2 cellular contexts compared by ENCODE assay signal in the genomic region with DNA sequence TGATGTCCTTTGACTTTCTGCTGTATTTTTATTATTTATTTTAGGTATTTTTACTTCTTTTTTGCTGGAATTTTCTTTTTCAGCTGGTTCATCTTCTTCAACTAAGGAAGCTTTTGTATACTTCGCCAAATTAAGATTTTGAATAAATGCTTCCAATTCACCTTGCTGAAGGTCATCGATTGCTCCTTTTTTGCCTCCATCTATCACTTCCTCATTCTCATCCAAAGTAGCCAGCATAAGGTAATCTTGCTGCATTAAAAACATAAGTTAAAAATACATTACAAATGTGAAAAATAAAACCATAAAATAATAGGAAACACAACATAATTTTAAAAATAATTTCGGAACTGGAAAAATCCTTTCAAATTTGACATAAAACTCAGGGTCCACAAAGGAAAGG.
TF ChIP-seq lines count a peak whose summit lies in the region.

No MANE protein-coding gene starts in this region.

TF ChIP-seq in A549, 52 proteins besides CTCF, POLR2A, EP300 and RAD21 (continued from another document):
- TF ChIP-seq KDM1A (IDR thresholded peaks at IDR 0.05; ENCODE audit: low read depth) (no peak), KDM5A (IDR thresholded peaks at IDR 0.05) (no peak), RFX5 (IDR thresholded peaks at IDR 0.05) (no peak), RCOR1 (IDR thresholded peaks at IDR 0.05; ENCODE audit: low read depth, low read length) (no peak)
- TF ChIP-seq, protein P1, sequence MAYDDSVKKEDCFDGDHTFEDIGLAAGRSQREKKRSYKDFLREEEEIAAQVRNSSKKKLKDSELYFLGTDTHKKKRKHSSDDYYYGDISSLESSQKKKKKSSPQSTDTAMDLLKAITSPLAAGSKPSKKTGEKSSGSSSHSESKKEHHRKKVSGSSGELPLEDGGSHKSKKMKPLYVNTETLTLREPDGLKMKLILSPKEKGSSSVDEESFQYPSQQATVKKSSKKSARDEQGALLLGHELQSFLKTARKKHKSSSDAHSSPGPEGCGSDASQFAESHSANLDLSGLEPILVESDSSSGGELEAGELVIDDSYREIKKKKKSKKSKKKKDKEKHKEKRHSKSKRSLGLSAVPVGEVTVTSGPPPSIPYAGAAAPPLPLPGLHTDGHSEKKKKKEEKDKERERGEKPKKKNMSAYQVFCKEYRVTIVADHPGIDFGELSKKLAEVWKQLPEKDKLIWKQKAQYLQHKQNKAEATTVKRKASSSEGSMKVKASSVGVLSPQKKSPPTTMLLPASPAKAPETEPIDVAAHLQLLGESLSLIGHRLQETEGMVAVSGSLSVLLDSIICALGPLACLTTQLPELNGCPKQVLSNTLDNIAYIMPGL (CRISPR knock-in tag; IDR thresholded peaks at IDR 0.05; ENCODE audit: borderline replicate concordance), result no peak

TF ChIP-seq in GM23338, 12 proteins besides CTCF, POLR2A, EP300 and RAD21 (continued from another document):
- TF ChIP-seq, protein P2, sequence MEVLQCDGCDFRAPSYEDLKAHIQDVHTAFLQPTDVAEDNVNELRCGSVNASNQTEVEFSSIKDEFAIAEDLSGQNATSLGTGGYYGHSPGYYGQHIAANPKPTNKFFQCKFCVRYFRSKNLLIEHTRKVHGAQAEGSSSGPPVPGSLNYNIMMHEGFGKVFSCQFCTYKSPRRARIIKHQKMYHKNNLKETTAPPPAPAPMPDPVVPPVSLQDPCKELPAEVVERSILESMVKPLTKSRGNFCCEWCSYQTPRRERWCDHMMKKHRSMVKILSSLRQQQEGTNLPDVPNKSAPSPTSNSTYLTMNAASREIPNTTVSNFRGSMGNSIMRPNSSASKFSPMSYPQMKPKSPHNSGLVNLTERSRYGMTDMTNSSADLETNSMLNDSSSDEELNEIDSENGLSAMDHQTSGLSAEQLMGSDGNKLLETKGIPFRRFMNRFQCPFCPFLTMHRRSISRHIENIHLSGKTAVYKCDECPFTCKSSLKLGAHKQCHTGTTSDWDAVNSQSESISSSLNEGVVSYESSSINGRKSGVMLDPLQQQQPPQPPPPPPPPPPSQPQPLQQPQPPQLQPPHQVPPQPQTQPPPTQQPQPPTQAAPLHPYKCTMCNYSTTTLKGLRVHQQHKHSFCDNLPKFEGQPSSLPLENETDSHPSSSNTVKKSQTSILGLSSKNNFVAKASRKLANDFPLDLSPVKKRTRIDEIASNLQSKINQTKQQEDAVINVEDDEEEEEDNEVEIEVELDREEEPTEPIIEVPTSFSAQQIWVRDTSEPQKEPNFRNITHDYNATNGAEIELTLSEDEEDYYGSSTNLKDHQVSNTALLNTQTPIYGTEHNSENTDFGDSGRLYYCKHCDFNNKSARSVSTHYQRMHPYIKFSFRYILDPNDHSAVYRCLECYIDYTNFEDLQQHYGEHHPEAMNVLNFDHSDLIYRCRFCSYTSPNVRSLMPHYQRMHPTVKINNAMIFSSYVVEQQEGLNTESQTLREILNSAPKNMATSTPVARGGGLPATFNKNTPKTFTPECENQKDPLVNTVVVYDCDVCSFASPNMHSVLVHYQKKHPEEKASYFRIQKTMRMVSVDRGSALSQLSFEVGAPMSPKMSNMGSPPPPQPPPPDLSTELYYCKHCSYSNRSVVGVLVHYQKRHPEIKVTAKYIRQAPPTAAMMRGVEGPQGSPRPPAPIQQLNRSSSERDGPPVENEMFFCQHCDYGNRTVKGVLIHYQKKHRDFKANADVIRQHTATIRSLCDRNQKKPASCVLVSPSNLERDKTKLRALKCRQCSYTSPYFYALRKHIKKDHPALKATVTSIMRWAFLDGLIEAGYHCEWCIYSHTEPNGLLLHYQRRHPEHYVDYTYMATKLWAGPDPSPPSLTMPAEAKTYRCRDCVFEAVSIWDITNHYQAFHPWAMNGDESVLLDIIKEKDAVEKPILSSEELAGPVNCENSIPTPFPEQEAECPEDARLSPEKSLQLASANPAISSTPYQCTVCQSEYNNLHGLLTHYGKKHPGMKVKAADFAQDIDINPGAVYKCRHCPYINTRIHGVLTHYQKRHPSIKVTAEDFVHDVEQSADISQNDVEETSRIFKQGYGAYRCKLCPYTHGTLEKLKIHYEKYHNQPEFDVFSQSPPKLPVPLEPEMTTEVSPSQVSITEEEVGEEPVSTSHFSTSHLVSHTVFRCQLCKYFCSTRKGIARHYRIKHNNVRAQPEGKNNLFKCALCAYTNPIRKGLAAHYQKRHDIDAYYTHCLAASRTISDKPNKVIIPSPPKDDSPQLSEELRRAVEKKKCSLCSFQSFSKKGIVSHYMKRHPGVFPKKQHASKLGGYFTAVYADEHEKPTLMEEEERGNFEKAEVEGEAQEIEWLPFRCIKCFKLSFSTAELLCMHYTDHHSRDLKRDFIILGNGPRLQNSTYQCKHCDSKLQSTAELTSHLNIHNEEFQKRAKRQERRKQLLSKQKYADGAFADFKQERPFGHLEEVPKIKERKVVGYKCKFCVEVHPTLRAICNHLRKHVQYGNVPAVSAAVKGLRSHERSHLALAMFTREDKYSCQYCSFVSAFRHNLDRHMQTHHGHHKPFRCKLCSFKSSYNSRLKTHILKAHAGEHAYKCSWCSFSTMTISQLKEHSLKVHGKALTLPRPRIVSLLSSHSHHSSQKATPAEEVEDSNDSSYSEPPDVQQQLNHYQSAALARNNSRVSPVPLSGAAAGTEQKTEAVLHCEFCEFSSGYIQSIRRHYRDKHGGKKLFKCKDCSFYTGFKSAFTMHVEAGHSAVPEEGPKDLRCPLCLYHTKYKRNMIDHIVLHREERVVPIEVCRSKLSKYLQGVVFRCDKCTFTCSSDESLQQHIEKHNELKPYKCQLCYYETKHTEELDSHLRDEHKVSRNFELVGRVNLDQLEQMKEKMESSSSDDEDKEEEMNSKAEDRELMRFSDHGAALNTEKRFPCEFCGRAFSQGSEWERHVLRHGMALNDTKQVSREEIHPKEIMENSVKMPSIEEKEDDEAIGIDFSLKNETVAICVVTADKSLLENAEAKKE (CRISPR knock-in tag; IDR thresholded peaks at IDR 0.05), result no peak
- TF ChIP-seq STAT1 (IDR thresholded peaks at IDR 0.05; ENCODE audit: unreplicated experiment), result no peak
